ENCODE assay signal across 19 cellular contexts in genomic region chr22:37924386-37925065, GRCh38. TPM values are rescaled to one million over a fixed set of nuclear protein-coding genes. Genes with fewer than 3 reads are reported as not detected.
"Had no signal": no experiment of that assay in that cellular context is flagged by ENCODE, and none has a peak within 500 bp of the region (broad histone marks: within the 10 kb centered on the region; RNA-seq: fewer than 3 reads in every experiment).

No MANE protein-coding gene starts in this region.

- H3K4me3 ChIP-seq: tibial artery had no signal

- H3K9me3 ChIP-seq: tibial artery had no signal

- H3K27me3 ChIP-seq: brain microvascular endothelial cell, tibial artery had no signal

- H3K9ac ChIP-seq: parathyroid adenoma had no signal

- H3K27ac ChIP-seq: brain microvascular endothelial cell, parathyroid adenoma, tibial artery had no signal

- H2AFZ ChIP-seq: parathyroid adenoma had no signal

- ATAC-seq: activated CD8-positive, alpha-beta memory T cell treated with anti-CD3 and anti-CD28 coated beads, Interleukin-2, amount 10 ng/mL, durations not matched to agents 7 days and 5 days had no signal

- DNase-seq: activated CD4-positive, alpha-beta T cell treated with anti-CD3 and anti-CD28 coated beads, Interleukin-2, amount 50 U/mL, for 4 hours; activated CD4-positive, CD25-positive, alpha-beta regulatory T cell treated with anti-CD3 and anti-CD28 coated beads, Interleukin-2, amount 50 U/mL, for 72 hours; activated CD8-positive, alpha-beta memory T cell treated with anti-CD3 and anti-CD28 coated beads, Interleukin-2, amount 10 ng/mL, durations not matched to agents 7 days and 5 days; activated effector memory CD4-positive, alpha-beta T cell treated with Interleukin-2 at 50 U/mL for 16 hours; activated T-cell treated with anti-CD3 and anti-CD28 coated beads, Interleukin-2, amount 50 U/mL, for 24 hours; brain microvascular endothelial cell; cerebellar nuclear complex; dermis blood vessel endothelial cell; endodermal cell; erythroblast; hypothalamus; retina; stimulated activated CD4-positive, alpha-beta T cell treated with anti-CD3 and anti-CD28 coated beads, Interleukin-15, amount 100 ng/mL, for 24 hours; stimulated activated CD4-positive, alpha-beta T cell treated with anti-CD3 and anti-CD28 coated beads, Interleukin-4, amount 100 ng/mL, for 24 hours; tibial artery had no signal

RNA-seq across cellular contexts. Expression of gene C22orf23, which starts 28.9 kb away (rescaled TPM):
- total RNA-seq: dermis blood vessel endothelial cell, lower leg skin had no signal

RNA-seq across cellular contexts. Expression of gene SOX10, which starts 59.8 kb away (rescaled TPM):
- total RNA-seq: activated CD8-positive, alpha-beta memory T cell treated with anti-CD3 and anti-CD28 coated beads, Interleukin-2, amount 10 ng/mL, durations not matched to agents 7 days and 5 days; dermis blood vessel endothelial cell; glomerular endothelial cell; myocyte had no signal
